Comparison of ENCODE assay signal across 30 cellular contexts in the genomic region with DNA sequence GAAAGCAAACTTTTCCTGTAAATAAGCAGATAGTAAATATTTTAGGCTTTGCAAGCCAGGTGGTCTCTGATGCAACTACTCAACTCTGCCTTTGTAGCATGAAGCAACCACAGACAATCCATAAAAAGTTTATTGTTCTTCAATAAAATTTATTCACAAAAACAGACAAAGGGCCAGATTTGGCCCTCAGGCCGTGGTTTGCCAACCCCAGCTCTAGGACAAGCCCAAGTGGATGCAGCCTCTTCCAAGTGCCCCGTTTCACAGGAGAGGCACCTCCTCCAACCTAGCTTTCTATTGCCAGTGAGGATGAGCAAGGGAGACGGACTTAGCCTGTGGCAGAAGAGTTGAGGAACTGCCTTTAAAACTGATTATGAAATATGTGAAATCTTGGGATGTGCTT.
DNase-seq lines count a peak whose midpoint lies in the region; ATAC-seq and TF ChIP-seq lines count a peak whose summit lies in the region.
"Had no signal": no experiment of that assay in that cellular context is flagged by ENCODE, and none has a peak within 500 bp of the region (broad histone marks: within the 10 kb centered on the region; RNA-seq: fewer than 3 reads in every experiment).

No MANE protein-coding gene starts in this region.

- 82 to 89% (median 87%) methylated on average over 3 of the region's 3 CpGs for WGBS in psoas muscle, 3 donors

- no peaks in the 10 kb centered on the region for H3K9me3 ChIP-seq in psoas muscle
- H3K9me3 ChIP-seq: tibial artery had no signal

- H3K4me1 ChIP-seq in psoas muscle: peaks cover 5% of the 10 kb centered on the region
- H3K4me1 ChIP-seq: Caco-2 had no signal

- intact Hi-C loops in sciatic nerve (cut with DNase I): no loop called here
- intact Hi-C loops in psoas muscle (cut with DNase I): no loop called here

- no peaks in the 10 kb centered on the region for H3K36me3 ChIP-seq in psoas muscle (ENCODE audit: insufficient read depth in 1 of 2, low read depth in 1 of 2)
- H3K36me3 ChIP-seq: brain microvascular endothelial cell, left ventricle myocardium inferior, tibial artery had no signal

- H3K27ac ChIP-seq in HL-60 (replicated peaks) (no peak overlapping the region), coronary artery (peak overlapping the region in 1 of 2 donors; percentile 64), psoas muscle (no peak overlapping the region)
- H3K27ac ChIP-seq: brain microvascular endothelial cell, KMS-11, left ventricle myocardium inferior, parathyroid adenoma, PC-9, tibial artery had no signal

- H3K4me3 ChIP-seq in HL-60 (replicated peaks; ENCODE audit: insufficient read depth, low read length) (no peak overlapping the region), coronary artery (no peak overlapping the region), psoas muscle (no peak overlapping the region)
- H3K4me3 ChIP-seq: left ventricle myocardium inferior, PC-9, tibial artery had no signal

- peak; percentile 27 to 30 for DNase-seq in HL-60 (ENCODE audit: low read depth in 1 of 2, low spot score in 1 of 2)
- DNase-seq in MV-4-11 (lab: John Stamatoyannopoulos, UW): peak; percentile 73
- peak; percentile 41 for DNase-seq in coronary artery (ENCODE audit: low spot score)
- no peak for DNase-seq in sciatic nerve (ENCODE audit: low spot score)
- DNase-seq in psoas muscle: no peak
- DNase-seq in NCI-H128 (lab: John Stamatoyannopoulos, UW; ENCODE audit: unreplicated experiment): no peak
- DNase-seq: activated CD8-positive, alpha-beta T cell treated with anti-CD3 and anti-CD28 coated beads for 36 hours; activated naive CD4-positive, alpha-beta T cell treated with anti-CD3 and anti-CD28 coated beads, Interleukin-2, amount 50 U/mL, for 16 hours; amniotic stem cell; brain microvascular endothelial cell; C1 segment of cervical spinal cord; Caco-2; DMS53; effector CD4-positive, alpha-beta T cell; H7; islet precursor cell; left ventricle myocardium inferior; mesendoderm; NCI-H1048; NCI-H1694 treated with DMSO at 0.1 percent for 48 hours; PC-9; right cardiac atrium; stimulated activated CD4-positive, alpha-beta T cell treated with anti-CD3 and anti-CD28 coated beads, Interleukin-12 subunit alpha, Interleukin-12 subunit beta, amount 100 ng/mL, for 4 hours; stimulated activated CD4-positive, alpha-beta T cell treated with anti-CD3 and anti-CD28 coated beads, Interleukin-2, amount 100 ng/mL, for 48 hours; tibial artery had no signal

- peak; percentile 33 for ATAC-seq in sciatic nerve
- ATAC-seq in psoas muscle: no peak
- no peak for ATAC-seq in GM18520 (IDR thresholded peaks at IDR 0.05; ENCODE audit: unreplicated experiment)
- ATAC-seq: activated CD8-positive, alpha-beta T cell treated with anti-CD3 and anti-CD28 coated beads for 36 hours; activated T-helper 17 cell treated with anti-CD3 and anti-CD28 coated beads, Interleukin-2, amount 50 U/mL, for 72 hours; SK-N-SH treated with all-trans-retinoic acid at 6 μM for 48 hours had no signal

- no peak for TF ChIP-seq CTCF in HL-60 (IDR thresholded peaks at IDR 0.05; ENCODE audit: insufficient read depth, low read length)
- no peak for TF ChIP-seq CTCF in coronary artery (IDR thresholded peaks at IDR 0.05)
- no peak for TF ChIP-seq CTCF in psoas muscle (IDR thresholded peaks at IDR 0.05)

- H3K27me3 ChIP-seq in HL-60 (ENCODE audit: insufficient read depth, poor library complexity, severe bottlenecking): no peaks in the 10 kb centered on the region
- H3K27me3 ChIP-seq in psoas muscle (ENCODE audit: insufficient read depth in 3 of 3, low read length in 2 of 3): no peaks in the 10 kb centered on the region
- H3K27me3 ChIP-seq: brain microvascular endothelial cell, tibial artery had no signal

Comparison
In these comparisons a context has a peak if more than half of its experiments do, and no peak if none do; other contexts are left out.
1. DNase-seq: peak in HL-60 (2 of 2), MV-4-11 (single experiment) and coronary artery (single experiment); none in sciatic nerve (single experiment), psoas muscle (0 of 2) and NCI-H128 (single experiment).